In genomic region chr1:184289825-184290550, GRCh38 we compare ENCODE assay signal across 15 cellular contexts.
DNase-seq lines count a peak whose midpoint lies in the region; ATAC-seq, FAIRE-seq and TF ChIP-seq lines count a peak whose summit lies in the region.
"Had no signal": no experiment of that assay in that cellular context is flagged by ENCODE, and none has a peak within 500 bp of the region (broad histone marks: within the 10 kb centered on the region; RNA-seq: fewer than 3 reads in every experiment).

No MANE protein-coding gene starts in this region.

- H3K4me3 ChIP-seq in GM12878 (no peak overlapping the region), mesendoderm (ENCODE audit: low read length) (peak overlapping the region; percentile 3)

- H4K8ac ChIP-seq in mesendoderm (ENCODE audit: low read depth, low read length) = no peak overlapping the region

- intact Hi-C loops in GM12878 (cut with micrococcal nuclease; ENCODE audit: unreplicated experiment) = no loop called here

- no peak overlapping the region for H3K4ac ChIP-seq in mesendoderm (ENCODE audit: low read depth, low read length)

- no peak for FAIRE-seq in GM12878 (lab: Jason Lieb, UNC)
- FAIRE-seq: GM19239 had no signal

- H3K79me2 ChIP-seq in GM12878 (ENCODE audit: control insufficient read depth, insufficient read depth, low read length) (no peaks in the 10 kb centered on the region), mesendoderm (ENCODE audit: control insufficient read depth, insufficient read depth, low read length) (no peaks in the 10 kb centered on the region)

- no peaks in the 10 kb centered on the region for H3K79me1 ChIP-seq in mesendoderm (ENCODE audit: low read length)

- H3K36me3 ChIP-seq in GM12878 (ENCODE audit: control insufficient read depth in 2 of 2, insufficient read depth in 2 of 2, low read length in 1 of 2) = no peaks in the 10 kb centered on the region
- no peaks in the 10 kb centered on the region for H3K36me3 ChIP-seq in mesendoderm (ENCODE audit: control insufficient read depth, insufficient read depth, low read length)

- H2AFZ ChIP-seq in GM12878 (ENCODE audit: control insufficient read depth, low read depth, low read length) = no peak overlapping the region

- ATAC-seq in GM12878 (no peak), HG02588 (IDR thresholded peaks at IDR 0.05; ENCODE audit: unreplicated experiment) (no peak)
- ATAC-seq: activated naive CD4-positive, alpha-beta T cell treated with anti-CD3 and anti-CD28 coated beads, Interleukin-2, amount 50 U/mL, for 72 hours had no signal

- H3K9ac ChIP-seq in GM12878 (ENCODE audit: control insufficient read depth, insufficient read depth, low read length) (no peak overlapping the region), mesendoderm (ENCODE audit: low read length) (no peak overlapping the region)

- CTCF ChIA-PET in GM12878 (lab: Yijun Ruan, JAX) = no interaction called here

- TF ChIP-seq EP300 in GM12878 (IDR thresholded peaks at IDR 0.05; ENCODE audit: borderline replicate concordance in 1 of 2, control insufficient read depth in 1 of 2, low read depth in 2 of 2, low read length in 2 of 2) = no peak

- H3K9me3 ChIP-seq in GM12878 (replicated peaks; ENCODE audit: control insufficient read depth, insufficient read depth, low read length) = peaks cover 8% of the 10 kb centered on the region; the same call in 2 of the 3 replicates

- H2BK120ac ChIP-seq in mesendoderm (ENCODE audit: low read depth, low read length) = no peak overlapping the region

- 24% methylated on average over 5 of the region's 5 CpGs for WGBS in GM12878 (ENCODE audit: insufficient coverage, insufficient replicate concordance, low lambda C conversion rate, missing lambda C conversion rate)
- WGBS in mesendoderm (ENCODE audit: extremely low coverage, insufficient coverage, low lambda C conversion rate) = no CpG with 5 or more reads among the region's 5 CpGs

- H3K27ac ChIP-seq in GM12878 (ENCODE audit: control insufficient read depth, insufficient read depth) (no peak overlapping the region), mesendoderm (ENCODE audit: low read depth, low read length) (no peak overlapping the region)

- in situ Hi-C loops in KBM-7 (cut with MboI; ENCODE audit: low pct_unique_long_range_greater_than_20kb, low sequenced_read_pairs) (no loop called here), GM12878 (cut with MboI) (no loop called here)

- H2BK15ac ChIP-seq in mesendoderm (replicated peaks; ENCODE audit: low read depth) = no peak overlapping the region

- no peaks in the 10 kb centered on the region for H4K20me1 ChIP-seq in GM12878 (ENCODE audit: control insufficient read depth, insufficient read depth)

- no peak overlapping the region for H2BK5ac ChIP-seq in mesendoderm (ENCODE audit: low read length)

- no peak overlapping the region for H3K23ac ChIP-seq in mesendoderm (ENCODE audit: low read length)

- POLR2A ChIA-PET in GM12878 (lab: Charles Lee) = no interaction called here

- BruUV-seq in GM12878 (replicated peaks; lab: Mats Ljungman, UMichigan) = no TSS peak

- H2AK5ac ChIP-seq in mesendoderm (ENCODE audit: low read length) = no peak overlapping the region

- H3K56ac ChIP-seq in mesendoderm (ENCODE audit: low read length) = no peak overlapping the region

- no peak overlapping the region for H3K4me2 ChIP-seq in GM12878 (ENCODE audit: control insufficient read depth, insufficient read depth)
- no peak overlapping the region for H3K4me2 ChIP-seq in mesendoderm (ENCODE audit: low read length)

- peak; percentile 3 for DNase-seq in NCI-H1105 (lab: John Stamatoyannopoulos, UW)
- no peak for DNase-seq in NCI-H1105 treated with DMSO at 0.1 percent for 48 hours (lab: John Stamatoyannopoulos, UW)
- peak; percentile 19 for DNase-seq in KBM-7
- no peak for DNase-seq in GM12878 (ENCODE audit: low read depth, low spot score)
- DNase-seq in mesendoderm = peak; percentile 66
- no peak for DNase-seq in inferior parietal cortex (ENCODE audit: extremely low spot score)
- DNase-seq in SHP77 (lab: John Stamatoyannopoulos, UW) = no peak
- DNase-seq: CD8-positive, alpha-beta memory T cell; central memory CD4-positive, alpha-beta T cell; effector memory CD4-positive, alpha-beta T cell; foreskin fibroblast; NCI-H526 treated with DMSO at 0.1 percent for 48 hours had no signal

- no peak overlapping the region for H4K5ac ChIP-seq in mesendoderm (ENCODE audit: low read length)

- no peaks in the 10 kb centered on the region for H3K4me1 ChIP-seq in GM12878 (ENCODE audit: control insufficient read depth, insufficient read depth, low read length)
- no peaks in the 10 kb centered on the region for H3K4me1 ChIP-seq in mesendoderm (ENCODE audit: control insufficient read depth, low read depth, low read length)

- TF ChIP-seq POLR2A in GM12878 (IDR thresholded peaks at IDR 0.05; ENCODE audit: low read depth, low read length) = no peak

- no peak for TF ChIP-seq RAD21 in GM12878 (IDR thresholded peaks at IDR 0.05; ENCODE audit: insufficient read depth, low read depth, low read length)

- SMC1A ChIA-PET in GM12878 (lab: Charles Lee; ENCODE audit: uncharacterized antibody, unreplicated experiment) = no interaction called here

- TF ChIP-seq CTCF in GM12878 (IDR thresholded peaks at IDR 0.05 in 2 of 3, conservative IDR thresholded peaks at IDR 0.05 in 1 of 3; ENCODE audit: control insufficient read depth in 2 of 3, extremely low read depth in 1 of 3, insufficient read depth in 1 of 3, low read depth in 3 of 3, low read length in 3 of 3) = no peak

- H3K27me3 ChIP-seq in GM12878 (replicated peaks in 1 of 2; ENCODE audit: control insufficient read depth in 2 of 2, insufficient read depth in 2 of 2, low read length in 1 of 2) = no peaks in the 10 kb centered on the region
- no peaks in the 10 kb centered on the region for H3K27me3 ChIP-seq in mesendoderm (ENCODE audit: insufficient read depth, low read length, poor library complexity)

- H3K18ac ChIP-seq in mesendoderm (ENCODE audit: low read length) = no peak overlapping the region

- RAD21 ChIA-PET in GM12878 (lab: Charles Lee; ENCODE audit: unreplicated experiment) = no interaction called here

TF ChIP-seq in GM12878, 131 proteins besides CTCF, POLR2A, EP300 and RAD21:
- TF ChIP-seq HSF1 (IDR thresholded peaks at IDR 0.05; ENCODE audit: low read depth, low read length) (no peak), CEBPZ (IDR thresholded peaks at IDR 0.05; ENCODE audit: low read depth, low read length) (peak; percentile 59)

Comparison
In these comparisons a context has a peak if more than half of its experiments do, and no peak if none do; other contexts are left out.
1. DNase-seq: peak in NCI-H1105 (single experiment), KBM-7 (single experiment) and mesendoderm (single experiment); none in NCI-H1105 treated with DMSO at 0.1 percent for 48 hours (single experiment), GM12878 (single experiment), inferior parietal cortex (single experiment) and SHP77 (0 of 2).